ENCODE assay signal across 23 cellular contexts in genomic region chr1:28779751-28780150, GRCh38. TPM values are rescaled to one million over a fixed set of nuclear protein-coding genes. Genes with fewer than 3 reads are reported as not detected.
DNase-seq lines count a peak whose midpoint lies in the region; ATAC-seq and TF ChIP-seq lines count a peak whose summit lies in the region.
"Had no signal": no experiment of that assay in that cellular context is flagged by ENCODE, and none has a peak within 500 bp of the region (broad histone marks: within the 10 kb centered on the region; RNA-seq: fewer than 3 reads in every experiment).

No MANE protein-coding gene starts in this region.

- H3K36me3 ChIP-seq in BLaER1 treated with 17β-estradiol and CSF1 and Interleukin-3, amounts not matched to agents 10 nM and 100 nM: peaks cover 0 to 18% (median 11%) of the 10 kb centered on the region in 11 experiments; a peak in 10 of 22 replicates
- H3K36me3 ChIP-seq in mucosa of descending colon (ENCODE audit: low read depth): no peaks in the 10 kb centered on the region

- no peak overlapping the region for H3K4me3 ChIP-seq in BLaER1 treated with 17β-estradiol and CSF1 and Interleukin-3, amounts not matched to agents 10 nM and 100 nM
- H3K4me3 ChIP-seq in mucosa of descending colon: no peak overlapping the region
- H3K4me3 ChIP-seq: SK-N-MC had no signal

- DNase-seq in EH (ENCODE audit: low read depth) (peak; percentile 12), amniotic epithelial cell (ENCODE audit: low read depth) (peak; percentile 57), iris pigment epithelial cell (ENCODE audit: low read depth) (peak; percentile 18), D341Med (ENCODE audit: low spot score) (no peak), mucosa of descending colon (no peak)
- no peak for DNase-seq in NK-92 treated with Interleukin-12 subunit alpha and Interleukin-12 subunit beta, amount 100 ng/mL, for 24 hours (lab: John Stamatoyannopoulos, UW)
- DNase-seq: CD4-positive, alpha-beta memory T cell; COR-L47; DMS 273 treated with DMSO at 0.1 percent for 48 hours; DMS79; GF-D8; NCI-H2029; NCI-H446 treated with DMSO at 0.1 percent for 48 hours; NCI-H526; NCI-H82; SIG-M5; SW 1271 had no signal

- no peaks in the 10 kb centered on the region for H3K9me3 ChIP-seq in BLaER1 treated with 17β-estradiol and CSF1 and Interleukin-3, amounts not matched to agents 10 nM and 100 nM (replicated peaks in 1 of 11)
- H3K9me3 ChIP-seq in mucosa of descending colon: no peaks in the 10 kb centered on the region

- H3K9ac ChIP-seq in BLaER1 treated with 17β-estradiol and CSF1 and Interleukin-3, amounts not matched to agents 10 nM and 100 nM: no peak overlapping the region; a peak in 1 of 22 replicates

- intact Hi-C loops in mucosa of descending colon (cut with DNase I, micrococcal nuclease): loop anchor here in 1 of 2 donors (10.0 kb wide), 2 partner anchors 95 to 255 kb away; no protein-coding TSS in a partner anchor

- H3K27ac ChIP-seq in BLaER1 treated with 17β-estradiol and CSF1 and Interleukin-3, amounts not matched to agents 10 nM and 100 nM: peak overlapping the region in 7 of 11 experiments; percentile 21 to 51 (median 41); a peak in 12 of 22 replicates
- H3K27ac ChIP-seq: SK-N-MC had no signal

- H3K4me2 ChIP-seq in BLaER1 treated with 17β-estradiol and CSF1 and Interleukin-3, amounts not matched to agents 10 nM and 100 nM: peak overlapping the region in 10 of 11 experiments; percentile 11 to 75 (median 50); a peak in 19 of 22 replicates

- peaks cover 5 to 22% (median 10%) of the 10 kb centered on the region in 11 experiments; a peak in 20 of 22 replicates for H4K20me1 ChIP-seq in BLaER1 treated with 17β-estradiol and CSF1 and Interleukin-3, amounts not matched to agents 10 nM and 100 nM

- TF ChIP-seq CTCF in mucosa of descending colon (IDR thresholded peaks at IDR 0.05): no peak

- ATAC-seq in HG03378 (IDR thresholded peaks at IDR 0.05; ENCODE audit: unreplicated experiment) (no peak), mucosa of descending colon (no peak)
- ATAC-seq: HCT116, Panc1 had no signal

- H3K27me3 ChIP-seq in BLaER1 treated with 17β-estradiol and CSF1 and Interleukin-3, amounts not matched to agents 10 nM and 100 nM: no peaks in the 10 kb centered on the region

- peaks cover 6 to 56% (median 40%) of the 10 kb centered on the region in 10 experiments; a peak in 19 of 20 replicates for H3K4me1 ChIP-seq in BLaER1 treated with 17β-estradiol and CSF1 and Interleukin-3, amounts not matched to agents 10 nM and 100 nM
- H3K4me1 ChIP-seq in mucosa of descending colon (ENCODE audit: low read depth): no peaks in the 10 kb centered on the region

RNA-seq across cellular contexts. Expression of gene OPRD1, which starts 32.2 kb away (rescaled TPM):
- 1 to 10 TPM in 1 of 3 donors, under 1 TPM in 2; 0.06 to 1.1 (median 0.48) TPM for total RNA-seq in mucosa of descending colon
- total RNA-seq: A172; CD4-positive, alpha-beta memory T cell had no signal

RNA-seq across cellular contexts. Expression of gene YTHDF2, which starts 43.0 kb away (rescaled TPM):
- total RNA-seq in mucosa of descending colon: 10 to 100 TPM; 55.7 to 59.0 (median 55.8) TPM

Comparison
In these comparisons a context has a peak if more than half of its experiments do, and no peak if none do; other contexts are left out.
1. DNase-seq: peak in EH (single experiment), amniotic epithelial cell (single experiment) and iris pigment epithelial cell (single experiment); none in NK-92 treated with Interleukin-12 subunit alpha and Interleukin-12 subunit beta, amount 100 ng/mL, for 24 hours (single experiment), D341Med (single experiment) and mucosa of descending colon (0 of 3).